Comparison of ENCODE assay signal across 11 cellular contexts in the genomic region with DNA sequence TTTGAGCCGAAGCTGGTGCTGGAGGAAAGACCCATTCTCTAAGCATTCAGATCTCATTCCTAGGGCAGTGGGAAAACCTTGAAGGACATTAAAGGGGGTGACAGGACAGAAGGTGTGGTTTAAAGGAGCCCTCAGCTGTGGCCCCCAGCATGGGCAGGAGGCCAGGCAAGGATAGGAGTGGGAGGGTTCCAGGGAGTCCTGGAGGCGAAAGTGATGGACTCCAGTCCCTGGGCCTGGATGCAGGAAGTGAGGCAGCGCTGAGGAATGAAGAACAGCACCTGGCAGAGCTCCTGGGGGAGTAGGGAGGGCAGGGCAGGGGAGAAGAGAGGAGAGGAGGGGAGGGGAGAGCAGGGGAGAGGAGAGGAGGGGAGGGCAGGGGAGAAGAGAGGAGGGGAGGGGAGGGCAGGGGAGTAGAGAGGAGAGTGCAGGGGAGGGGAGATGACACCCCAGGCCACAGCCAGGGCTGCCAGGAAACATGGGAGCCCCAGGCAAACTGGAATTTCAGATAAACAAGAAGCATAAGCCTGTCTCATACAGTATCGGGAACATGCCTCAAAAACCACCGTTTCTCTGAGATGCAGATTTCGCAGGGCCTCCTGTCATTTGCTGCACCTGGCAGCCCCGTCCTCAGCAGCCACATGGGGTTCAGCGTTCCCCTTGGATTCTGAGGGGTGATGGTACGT. TPM values are rescaled to one million over a fixed set of nuclear protein-coding genes. Genes with fewer than 3 reads are reported as not detected.
DNase-seq lines count a peak whose midpoint lies in the region; TF ChIP-seq lines count a peak whose summit lies in the region.
"Had no signal": no experiment of that assay in that cellular context is flagged by ENCODE, and none has a peak within 500 bp of the region (broad histone marks: within the 10 kb centered on the region; RNA-seq: fewer than 3 reads in every experiment).

No MANE protein-coding gene starts in this region.

- no peak for TF ChIP-seq POLR2A in vagina (IDR thresholded peaks at IDR 0.05)

- H3K23ac ChIP-seq in mesenchymal stem cell (ENCODE audit: low read length in 2 of 2), result no peak overlapping the region

- peak overlapping the region; percentile 73 for H2BK15ac ChIP-seq in mesenchymal stem cell (ENCODE audit: low read depth, poor library complexity, severe bottlenecking)

- peak overlapping the region; percentile 79 to 97 for H2BK12ac ChIP-seq in mesenchymal stem cell (ENCODE audit: low read length in 2 of 2)

- H3K14ac ChIP-seq in mesenchymal stem cell (ENCODE audit: low read length in 2 of 2), result peak overlapping the region in 1 of 2 experiments; percentile 88

- peak overlapping the region; percentile 23 for H3K27ac ChIP-seq in cingulate gyrus (ENCODE audit: low read depth, low read length)
- peak overlapping the region; percentile 96 for H3K27ac ChIP-seq in mesenchymal stem cell (ENCODE audit: low read length, poor library complexity, severe bottlenecking)
- H3K27ac ChIP-seq in vagina, result peak overlapping the region; percentile 79

- H3K4me3 ChIP-seq in mesenchymal stem cell (ENCODE audit: insufficient read depth in 1 of 2, low read depth in 1 of 2, low read length in 2 of 2) (no peak overlapping the region), vagina (no peak overlapping the region)

- intact Hi-C loops in vagina (cut with DNase I), result no loop called here

- peak overlapping the region in 1 of 2 experiments; percentile 93 for H3K18ac ChIP-seq in mesenchymal stem cell (ENCODE audit: low read depth in 1 of 2, low read length in 2 of 2)

- no peak for TF ChIP-seq CTCF in vagina (IDR thresholded peaks at IDR 0.05)

- H3K79me1 ChIP-seq in mesenchymal stem cell (replicated peaks; ENCODE audit: low read length, poor library complexity, severe bottlenecking), result peaks cover 3% of the 10 kb centered on the region

- peak overlapping the region; percentile 59 for H4K8ac ChIP-seq in mesenchymal stem cell (ENCODE audit: low read length)

- H3K9ac ChIP-seq in mesenchymal stem cell (ENCODE audit: low read length), result no peak overlapping the region

- H3K36me3 ChIP-seq in mesenchymal stem cell (ENCODE audit: control insufficient read depth in 1 of 2, insufficient read depth in 2 of 2, low read depth in 1 of 2, low read length in 2 of 2), result no peaks in the 10 kb centered on the region
- no peaks in the 10 kb centered on the region for H3K36me3 ChIP-seq in vagina

- DNase-seq in activated T-cell treated with anti-CD3 and anti-CD28 coated beads, Interleukin-2, amount 50 U/mL, for 48 hours, result peak; percentile 0 to 5
- DNase-seq in activated T-cell treated with anti-CD3 and anti-CD28 coated beads for 4 hours (no peak), mesenchymal stem cell (no peak), vagina (ENCODE audit: extremely low spot score in 2 of 2) (peak in 1 of 2 donors; percentile 95), NCI-H345 (lab: John Stamatoyannopoulos, UW) (no peak), anterior cingulate cortex (lab: John Stamatoyannopoulos, UW) (no peak)
- no peak for DNase-seq in activated CD4-positive, alpha-beta T cell treated with anti-CD3 and anti-CD28 coated beads for 48 hours
- DNase-seq: AML-193, occipital lobe had no signal

- H4K91ac ChIP-seq in mesenchymal stem cell (ENCODE audit: low read length), result peak overlapping the region; percentile 60

- no peaks in the 10 kb centered on the region for H3K9me3 ChIP-seq in mesenchymal stem cell (ENCODE audit: control insufficient read depth, low read length)
- no peaks in the 10 kb centered on the region for H3K9me3 ChIP-seq in vagina

- peak overlapping the region; percentile 91 for H2AK5ac ChIP-seq in mesenchymal stem cell (ENCODE audit: low read length, severe bottlenecking)

- no peak overlapping the region for H2BK120ac ChIP-seq in mesenchymal stem cell (ENCODE audit: low read depth, low read length)

- peak overlapping the region; percentile 49 for H2AFZ ChIP-seq in mesenchymal stem cell (ENCODE audit: low read depth, low read length)

- WGBS in mesenchymal stem cell, result 70% methylated on average over 8 of the region's 9 CpGs

- H3K4me1 ChIP-seq in mesenchymal stem cell (ENCODE audit: control insufficient read depth, insufficient read depth, low read depth, low read length), result peaks cover 31% of the 10 kb centered on the region
- H3K4me1 ChIP-seq in vagina, result peaks cover 18% of the 10 kb centered on the region

- H3K27me3 ChIP-seq in mesenchymal stem cell (ENCODE audit: control insufficient read depth in 1 of 2, insufficient read depth in 1 of 2, low read length in 2 of 2) (peaks cover 0 to 50% of the 10 kb centered on the region in 2 experiments), vagina (no peaks in the 10 kb centered on the region)

- H2BK5ac ChIP-seq in mesenchymal stem cell (ENCODE audit: low read depth, low read length, poor library complexity, severe bottlenecking), result peak overlapping the region; percentile 91

- no peak overlapping the region for H3K4me2 ChIP-seq in mesenchymal stem cell (ENCODE audit: low read length, poor library complexity, severe bottlenecking)

- H3K4ac ChIP-seq in mesenchymal stem cell (ENCODE audit: low read depth in 1 of 2, low read length in 2 of 2), result peak overlapping the region; percentile 60 to 85

RNA-seq across cellular contexts. Expression of a gene that starts 5.7 kb away (rescaled TPM):
- polyA plus RNA-seq in mesenchymal stem cell (2013, experiment 1 of 2), result 3.1 TPM
- 4.3 TPM for polyA plus RNA-seq in mesenchymal stem cell (2013, experiment 2 of 2)
- 120 TPM for total RNA-seq in vagina
- total RNA-seq: glomerular endothelial cell had no signal

Comparison
In these comparisons a context has a peak if more than half of its experiments do, and no peak if none do; other contexts are left out.
1. DNase-seq: peak in activated T-cell treated with anti-CD3 and anti-CD28 coated beads, Interleukin-2, amount 50 U/mL, for 48 hours (2 of 2); none in activated T-cell treated with anti-CD3 and anti-CD28 coated beads for 4 hours (single experiment), mesenchymal stem cell (single experiment), NCI-H345 (single experiment), activated CD4-positive, alpha-beta T cell treated with anti-CD3 and anti-CD28 coated beads for 48 hours (single experiment) and anterior cingulate cortex (0 of 58).
2. H3K27ac ChIP-seq: peak in every context shown above with its lines; median percentile 96 in mesenchymal stem cell; 79 in vagina; 23 in cingulate gyrus.